8 cellular contexts compared by ENCODE assay signal in the genomic region with DNA sequence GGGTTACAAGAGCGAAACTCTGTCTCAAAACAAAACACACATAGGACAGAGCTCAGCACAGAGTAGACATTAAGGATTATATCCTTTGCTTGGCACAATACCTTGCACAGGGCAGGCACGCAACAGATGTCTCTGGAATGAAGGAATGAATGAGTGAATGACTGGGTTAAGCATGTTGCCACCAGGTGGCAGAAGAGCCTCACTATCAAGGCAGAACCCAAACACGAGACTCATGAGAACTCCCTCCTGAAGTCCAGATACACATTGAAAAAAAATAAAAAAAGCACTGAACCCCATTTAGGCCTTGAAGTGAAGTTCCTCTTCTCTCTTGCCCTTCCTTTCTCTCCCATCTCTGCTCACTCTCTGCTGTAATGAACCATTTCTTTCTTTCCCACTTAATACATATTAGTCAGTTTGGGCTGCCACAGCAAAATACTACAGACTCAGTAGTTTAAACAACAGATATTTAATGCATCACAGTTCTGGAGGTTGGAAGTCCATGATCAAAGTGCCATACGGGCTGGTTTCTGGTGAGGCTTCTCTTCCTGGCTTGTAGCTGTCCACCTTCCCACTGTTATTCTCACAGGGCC. TPM values are rescaled to one million over a fixed set of nuclear protein-coding genes. Genes with fewer than 3 reads are reported as not detected.
DNase-seq lines count a peak whose midpoint lies in the region; ATAC-seq and TF ChIP-seq lines count a peak whose summit lies in the region.

No MANE protein-coding gene starts in this region.

- H3K4me3 ChIP-seq in DOHH2 (ENCODE audit: low read length) = peak overlapping the region; percentile 58
- H3K4me3 ChIP-seq in SK-N-SH (ENCODE audit: low read depth in 2 of 2, low read length in 1 of 2) = peak overlapping the region in 1 of 2 experiments; percentile 36; a peak in 1 of 4 replicates
- H3K4me3 ChIP-seq in heart left ventricle = no peak overlapping the region

- peak; percentile 74 for DNase-seq in M059J (ENCODE audit: low read depth)
- peak; percentile 69 for DNase-seq in SK-N-SH
- peak; percentile 78 for DNase-seq in activated naive CD4-positive, alpha-beta T cell treated with anti-CD3 and anti-CD28 coated beads, Interleukin-2, amount 50 U/mL, for 16 hours
- DNase-seq in heart left ventricle = peak; percentile 61 to 74 (median 71)
- peak; percentile 77 for DNase-seq in pulmonary artery endothelial cell (ENCODE audit: low read depth, low spot score)
- DNase-seq in HuH-7.5 (ENCODE audit: low spot score) = no peak

- no peak for TF ChIP-seq EP300 in SK-N-SH (IDR thresholded peaks at IDR 0.05; ENCODE audit: borderline replicate concordance in 1 of 2, low read depth in 1 of 2, low read length in 1 of 2)

- peak overlapping the region; percentile 78 for H2AFZ ChIP-seq in SK-N-SH (ENCODE audit: low read depth)

- H3K4me1 ChIP-seq in DOHH2 (ENCODE audit: control insufficient read depth, low read length) (peaks cover 27% of the 10 kb centered on the region), SK-N-SH (ENCODE audit: control insufficient read depth in 1 of 2, insufficient read depth in 2 of 2, low read depth in 1 of 2, low read length in 1 of 2) (0 out of 4 replicates have a peak, but pooled peaks cover 0 to 4% of the 10 kb centered on the region in 2 experiments), heart left ventricle (peaks cover 0 to 27% (median 3%) of the 10 kb centered on the region in 12 donors)

- peak; percentile 96 for TF ChIP-seq RAD21 in SK-N-SH (IDR thresholded peaks at IDR 0.05; ENCODE audit: low read length)

- H3K9me3 ChIP-seq in DOHH2 (ENCODE audit: control insufficient read depth, insufficient read depth, low read length) (no peaks in the 10 kb centered on the region), SK-N-SH (no peaks in the 10 kb centered on the region), heart left ventricle (peaks cover 0 to 4% (median under 1%) of the 10 kb centered on the region in 12 donors)

- peak; percentile 90 for TF ChIP-seq CTCF in DOHH2 (IDR thresholded peaks at IDR 0.05; ENCODE audit: low read depth, low read length, poor library complexity, severe bottlenecking)
- TF ChIP-seq CTCF in SK-N-SH (IDR thresholded peaks at IDR 0.05) = peak; percentile 83
- peak; percentile 73 to 93 (median 82) for TF ChIP-seq CTCF in heart left ventricle (IDR thresholded peaks at IDR 0.05)

- H3K9me2 ChIP-seq in DOHH2 (replicated peaks; ENCODE audit: control insufficient read depth, low read length) (no peaks in the 10 kb centered on the region), SK-N-SH (no peaks in the 10 kb centered on the region)

- no peak for TF ChIP-seq POLR2A in heart left ventricle (IDR thresholded peaks at IDR 0.05)

- H3K79me2 ChIP-seq in DOHH2 (ENCODE audit: control insufficient read depth, low read length) (no peaks in the 10 kb centered on the region), SK-N-SH (ENCODE audit: insufficient read depth) (no peaks in the 10 kb centered on the region)

- intact Hi-C loops in heart left ventricle (cut with DNase I) = loop anchor here (1.0 to 10.0 kb wide), 15 partner anchors 69 to 455 kb away; partner anchors contain the start of gene CDK17 (in 7 of the 10)

- CTCF ChIA-PET in SK-N-SH (lab: Yijun Ruan, JAX) = interaction anchor here (0.7 to 6.9 kb wide), 14 partner anchors 12 to 478 kb away, joined by 3 to 84 read pairs (median 4); partner anchors contain the start of gene LTA4H

- POLR2A ChIA-PET in SK-N-SH (lab: Yijun Ruan, JAX) = no interaction called here

- peak; percentile 79 for ATAC-seq in GM21825 (IDR thresholded peaks at IDR 0.05; ENCODE audit: unreplicated experiment)
- ATAC-seq in heart left ventricle = peak; percentile 55 to 92 (median 86)

- H3K4me2 ChIP-seq in DOHH2 (ENCODE audit: low read length) (peak overlapping the region; percentile 80), SK-N-SH (no peak overlapping the region)

- H3K9ac ChIP-seq in SK-N-SH = no peak overlapping the region

- H3K27me3 ChIP-seq in DOHH2 (ENCODE audit: control insufficient read depth, low read length) (no peaks in the 10 kb centered on the region), SK-N-SH (ENCODE audit: insufficient read depth) (no peaks in the 10 kb centered on the region), heart left ventricle (no peaks in the 10 kb centered on the region)

- 44% methylated on average over 4 of the region's 4 CpGs for WGBS in SK-N-SH (ENCODE audit: low lambda C conversion rate)
- WGBS in heart left ventricle, 4 donors = 37 to 46% (median 41%) methylated on average over 4 of the region's 4 CpGs

- no peaks in the 10 kb centered on the region for H3F3A ChIP-seq in DOHH2 (ENCODE audit: control insufficient read depth, insufficient read depth)
- no peaks in the 10 kb centered on the region for H3F3A ChIP-seq in SK-N-SH (replicated peaks; ENCODE audit: insufficient read depth)

- no peaks in the 10 kb centered on the region for H4K20me1 ChIP-seq in DOHH2 (ENCODE audit: control insufficient read depth, insufficient read depth, low read depth, low read length)
- no peaks in the 10 kb centered on the region for H4K20me1 ChIP-seq in SK-N-SH (ENCODE audit: insufficient read depth)

- H3K36me3 ChIP-seq in DOHH2 (ENCODE audit: control insufficient read depth, low read length) (no peaks in the 10 kb centered on the region), SK-N-SH (replicated peaks in 1 of 2; ENCODE audit: control insufficient read depth in 1 of 2, insufficient read depth in 2 of 2, low read length in 1 of 2) (no peaks in the 10 kb centered on the region), heart left ventricle (no peaks in the 10 kb centered on the region)

- peak overlapping the region; percentile 62 for H3K27ac ChIP-seq in DOHH2 (ENCODE audit: low read depth, low read length)
- H3K27ac ChIP-seq in SK-N-SH (ENCODE audit: low read depth in 2 of 2, low read length in 1 of 2) = no peak overlapping the region
- peak overlapping the region in 2 of 12 donors; percentile 7 to 39 for H3K27ac ChIP-seq in heart left ventricle

TF ChIP-seq in SK-N-SH, 30 proteins besides CTCF, POLR2A, EP300 and RAD21:
- TF ChIP-seq GABPA (IDR thresholded peaks at IDR 0.05; ENCODE audit: low read depth) (no peak), FOSL2 (IDR thresholded peaks at IDR 0.05; ENCODE audit: borderline replicate concordance, low read depth) (no peak), SMC3 (IDR thresholded peaks at IDR 0.05; ENCODE audit: low read depth, low read length) (peak; percentile 97), USF2 (IDR thresholded peaks at IDR 0.05; ENCODE audit: borderline replicate concordance, low read depth, low read length) (no peak), CHD2 (IDR thresholded peaks at IDR 0.05; ENCODE audit: low read length, partially characterized antibody) (peak; percentile 27), PBX3 (IDR thresholded peaks at IDR 0.05) (no peak), RCOR1 (IDR thresholded peaks at IDR 0.05; ENCODE audit: low read length) (peak; percentile 59), IRF3 (IDR thresholded peaks at IDR 0.05; ENCODE audit: low read depth, low read length) (no peak), MEF2A (IDR thresholded peaks at IDR 0.05; ENCODE audit: borderline replicate concordance, low read depth) (no peak), RFX5 (IDR thresholded peaks at IDR 0.05; ENCODE audit: low read length) (no peak), TCF12 (IDR thresholded peaks at IDR 0.05) (0 out of 2 replicates have a peak, but pooled peaks have one; percentile 9), MAX (IDR thresholded peaks at IDR 0.05; ENCODE audit: low read depth) (no peak), FOXM1 (IDR thresholded peaks at IDR 0.05; ENCODE audit: low read depth) (no peak)

RNA-seq across cellular contexts. Expression of gene LTA4H, which starts 26.6 kb away (rescaled TPM):
- total RNA-seq in M059J (2014; rRNA removed; shearing (Covaris generic)) = 39.8 and 51.4 TPM in 2 replicates
- polyA plus RNA-seq in SK-N-SH (2012; rRNA removed) (55.9 and 71.5 TPM in 2 replicates), heart left ventricle (10 to 100 TPM; 23.3 to 31.3 TPM)
- 77.7 and 84.1 TPM in 2 replicates for polyA plus RNA-seq in SK-N-SH (2012; cell fraction: cytosol; rRNA removed)
- polyA plus RNA-seq in SK-N-SH (2012; cell fraction: nucleus; rRNA removed) = 48.2 and 103 TPM in 2 replicates
- total RNA-seq in heart left ventricle (10 to 100 TPM; 32.8 to 72.0 (median 42.6) TPM), pulmonary artery endothelial cell (87.8 and 90.6 TPM in 2 replicates)
